Comparison of ENCODE assay signal across 8 cellular contexts in the genomic region with DNA sequence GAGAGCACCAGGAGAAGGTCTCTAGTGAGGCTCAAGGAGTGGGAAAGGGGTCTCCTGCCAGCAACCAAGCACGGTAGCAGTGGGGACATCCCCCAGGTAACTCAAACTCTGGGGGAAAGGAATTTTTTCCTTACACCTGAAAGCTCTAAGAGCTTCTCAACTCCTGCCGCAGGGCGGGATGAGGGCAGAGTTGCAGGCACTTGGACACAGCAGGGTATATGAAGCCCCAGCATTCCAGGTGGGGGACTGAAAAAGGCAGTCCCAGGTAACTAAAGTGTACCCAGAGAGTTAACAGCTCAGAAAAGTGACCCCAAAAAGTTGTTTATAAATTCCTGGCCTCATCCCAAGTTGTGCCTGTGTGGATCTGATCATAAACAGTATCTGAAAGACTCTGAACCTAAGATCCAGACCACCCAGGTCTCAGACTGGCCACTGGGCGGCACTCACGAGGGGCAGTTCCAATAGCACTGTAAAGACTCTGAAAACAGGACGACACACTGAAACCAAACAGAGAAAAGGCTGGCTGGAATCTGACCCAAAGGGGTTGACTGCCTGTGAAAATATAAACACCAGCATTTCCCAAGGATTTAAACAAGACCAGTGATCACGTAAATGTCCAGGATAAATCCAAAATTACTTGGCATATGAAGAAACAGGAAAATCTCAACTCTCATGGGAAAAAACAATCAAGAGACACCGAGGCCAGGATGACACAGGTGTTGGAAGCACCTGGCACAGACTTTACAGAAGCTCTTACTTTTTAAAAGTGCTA. TPM values are rescaled to one million over a fixed set of nuclear protein-coding genes. Genes with fewer than 3 reads are reported as not detected.
DNase-seq lines count a peak whose midpoint lies in the region; ATAC-seq and TF ChIP-seq lines count a peak whose summit lies in the region.

No MANE protein-coding gene starts in this region.

- H3K9me3 Mint-ChIP-seq in endodermal cell, result no peaks in the 10 kb centered on the region

- ATAC-seq in HCT116 (peak; percentile 98), HG03342 (IDR thresholded peaks at IDR 0.05; ENCODE audit: unreplicated experiment) (no peak), GM18907 (IDR thresholded peaks at IDR 0.05; ENCODE audit: unreplicated experiment) (no peak)

- H3K4me2 ChIP-seq in HCT116 (ENCODE audit: low read length) (peak overlapping the region; percentile 62), mesendoderm (ENCODE audit: low read length) (no peak overlapping the region)

- no peaks in the 10 kb centered on the region for H3K79me1 ChIP-seq in mesendoderm (ENCODE audit: low read length)

- POLR2A ChIA-PET in HCT116 (lab: Charles Lee), result interaction anchor here (0.8 kb wide), 1 partner anchor 9 kb away, joined by 5 read pairs; no protein-coding TSS in a partner anchor

- H3K4me3 Mint-ChIP-seq in endodermal cell, result no peak overlapping the region

- 54 to 67% methylated on average over 6 to 8 of the region's 8 CpGs for WGBS in endodermal cell (ENCODE audit: insufficient coverage in 1 of 2, insufficient read length in 1 of 2), 2 experiments
- no CpG with 5 or more reads among the region's 8 CpGs for WGBS in mesendoderm (ENCODE audit: extremely low coverage, insufficient coverage, low lambda C conversion rate)

- TF ChIP-seq CTCF in HCT116 (IDR thresholded peaks at IDR 0.05 in 2 of 3, conservative IDR thresholded peaks at IDR 0.05 in 1 of 3; ENCODE audit: borderline replicate concordance in 1 of 3, insufficient read depth in 1 of 3, low read depth in 2 of 3, low read length in 2 of 3) (peak; percentile 57 to 91 (median 90); a peak in 5 of 6 replicates), endodermal cell (conservative IDR thresholded peaks at IDR 0.05) (peak; percentile 90)

- RAD21 ChIA-PET in HCT116 (lab: Charles Lee; ENCODE audit: low non-redundant PET in 1 of 2, low total read pairs in 2 of 2, uncharacterized antibody in 2 of 2, unreplicated experiment in 2 of 2), result no interaction called here

- no TSS peak for BruUV-seq in HCT116 (replicated peaks; lab: Mats Ljungman, UMichigan)

- H3K9me3 ChIP-seq in HCT116 (ENCODE audit: control insufficient read depth in 1 of 2, insufficient read depth in 1 of 2, low read depth in 1 of 2, low read length in 2 of 2) (no peaks in the 10 kb centered on the region), endodermal cell (ENCODE audit: control insufficient read depth, low read length) (no peaks in the 10 kb centered on the region)

- intact Hi-C loops in HCT116 (cut with micrococcal nuclease), result loop anchor here (2.0 kb wide), 1 partner anchor 35 kb away; no protein-coding TSS in a partner anchor

- no peaks in the 10 kb centered on the region for H3K27me3 Mint-ChIP-seq in endodermal cell (ENCODE audit: insufficient read depth)

- H3K27me3 ChIP-seq in HCT116 (ENCODE audit: insufficient read depth, low read length), result no peaks in the 10 kb centered on the region
- H3K27me3 ChIP-seq in endodermal cell (ENCODE audit: control insufficient read depth, insufficient read depth, low read length, poor library complexity, severe bottlenecking), result no peaks in the 10 kb centered on the region
- no peaks in the 10 kb centered on the region for H3K27me3 ChIP-seq in mesendoderm (ENCODE audit: insufficient read depth, low read length, poor library complexity)

- H3K9ac ChIP-seq in HCT116 (ENCODE audit: low read length) (peak overlapping the region; percentile 34), endodermal cell (ENCODE audit: extremely low read depth, low read length, poor library complexity, severe bottlenecking) (no peak overlapping the region), mesendoderm (ENCODE audit: low read length) (no peak overlapping the region)

- DNase-seq in CD1c-positive myeloid dendritic cell (ENCODE audit: extremely low spot score) (peak; percentile 45), HCT116 (ENCODE audit: low read depth, low spot score) (peak; percentile 59), RKO (ENCODE audit: low spot score) (peak; percentile 56), endodermal cell (peak; percentile 88), mesendoderm (peak; percentile 73), NK-92 (lab: John Stamatoyannopoulos, UW; ENCODE audit: unreplicated experiment) (no peak)

- no peak overlapping the region for H4K5ac ChIP-seq in mesendoderm (ENCODE audit: low read length)

- H3K4me1 ChIP-seq in HCT116 (ENCODE audit: control insufficient read depth in 1 of 2, insufficient read depth in 2 of 2, low read length in 2 of 2) (peaks cover 13 to 24% of the 10 kb centered on the region in 2 experiments; a peak in 3 of 4 replicates), endodermal cell (ENCODE audit: control insufficient read depth, insufficient read depth, low read length) (no peaks in the 10 kb centered on the region), mesendoderm (ENCODE audit: control insufficient read depth, low read depth, low read length) (no peaks in the 10 kb centered on the region)

- peak; percentile 58 for TF ChIP-seq RAD21 in HCT116 (IDR thresholded peaks at IDR 0.05; ENCODE audit: low read depth)

- no peaks in the 10 kb centered on the region for H3K36me3 Mint-ChIP-seq in endodermal cell (ENCODE audit: low read depth)

- H2BK15ac ChIP-seq in mesendoderm (replicated peaks; ENCODE audit: low read depth), result no peak overlapping the region

- CTCF ChIA-PET in HCT116 (lab: Charles Lee), result interaction anchor here (0.8 to 1.2 kb wide), 3 partner anchors 10 to 34 kb away, joined by 3 to 4 read pairs (median 4); no protein-coding TSS in a partner anchor

- H4K20me1 ChIP-seq in HCT116 (ENCODE audit: insufficient read depth), result no peaks in the 10 kb centered on the region

- H3K79me2 ChIP-seq in HCT116 (ENCODE audit: insufficient read depth, low read length), result no peaks in the 10 kb centered on the region
- no peaks in the 10 kb centered on the region for H3K79me2 ChIP-seq in mesendoderm (ENCODE audit: control insufficient read depth, insufficient read depth, low read length)

- no peak overlapping the region for H3K18ac ChIP-seq in mesendoderm (ENCODE audit: low read length)

- H2BK120ac ChIP-seq in mesendoderm (ENCODE audit: low read depth, low read length), result no peak overlapping the region

- H2AK5ac ChIP-seq in mesendoderm (ENCODE audit: low read length), result no peak overlapping the region

- H4K8ac ChIP-seq in mesendoderm (ENCODE audit: low read depth, low read length), result no peak overlapping the region

- H3K56ac ChIP-seq in mesendoderm (ENCODE audit: low read length), result no peak overlapping the region

- H2AFZ ChIP-seq in HCT116 (ENCODE audit: low read depth, low read length, poor library complexity, severe bottlenecking), result peak overlapping the region; percentile 86

- H3K4me3 ChIP-seq in HCT116 (replicated peaks in 1 of 2; ENCODE audit: low read depth in 1 of 2, low read length in 2 of 2) (no peak overlapping the region; a peak in 1 of 4 replicates), endodermal cell (ENCODE audit: low read length) (no peak overlapping the region), mesendoderm (ENCODE audit: low read length) (no peak overlapping the region)

- TF ChIP-seq POLR2A in HCT116 (IDR thresholded peaks at IDR 0.05; ENCODE audit: borderline replicate concordance, extremely low read depth, insufficient read depth, insufficient read length), result no peak

- no peak overlapping the region for H2BK5ac ChIP-seq in mesendoderm (ENCODE audit: low read length)

- no peak overlapping the region for H3K23ac ChIP-seq in mesendoderm (ENCODE audit: low read length)

- H3K4me1 Mint-ChIP-seq in endodermal cell, result no peaks in the 10 kb centered on the region

- no peaks in the 10 kb centered on the region for H3K36me3 ChIP-seq in HCT116 (ENCODE audit: control insufficient read depth in 1 of 2, insufficient read depth in 2 of 2, low read length in 2 of 2)
- H3K36me3 ChIP-seq in endodermal cell (ENCODE audit: control insufficient read depth, insufficient read depth, low read length), result no peaks in the 10 kb centered on the region
- no peaks in the 10 kb centered on the region for H3K36me3 ChIP-seq in mesendoderm (ENCODE audit: control insufficient read depth, insufficient read depth, low read length)

- H3K4ac ChIP-seq in mesendoderm (ENCODE audit: low read depth, low read length), result peak overlapping the region; percentile 46

- peak overlapping the region; percentile 67 for H3K27ac Mint-ChIP-seq in endodermal cell

- H3K9me2 ChIP-seq in HCT116 (ENCODE audit: insufficient read depth), result no peaks in the 10 kb centered on the region

- H3K27ac ChIP-seq in HCT116 (ENCODE audit: low read depth, low read length), result peak overlapping the region; percentile 59
- H3K27ac ChIP-seq in endodermal cell (ENCODE audit: low read depth, low read length), result no peak overlapping the region
- H3K27ac ChIP-seq in mesendoderm (ENCODE audit: low read depth, low read length), result no peak overlapping the region

RNA-seq across cellular contexts. Expression of a gene that starts 47.5 kb away (rescaled TPM):
- 0.59 TPM for total RNA-seq in HCT116 (2021; ENCODE audit: unreplicated experiment)
- 0.47 and 0.56 TPM in 2 replicates for polyA plus RNA-seq in HCT116 (2012)
- total RNA-seq in endodermal cell, result 1 to 10 TPM; 1.7 to 1.9 TPM
- polyA plus RNA-seq in endodermal cell (2013, experiment 1 of 2), result 0.96 TPM
- polyA plus RNA-seq in endodermal cell (2013, experiment 2 of 2), result 0.87 TPM
- 1.2 TPM for polyA plus RNA-seq in mesendoderm (2013, experiment 1 of 2)
- polyA plus RNA-seq in mesendoderm (2013, experiment 2 of 2), result 1.1 TPM

RNA-seq across cellular contexts. Expression of a gene that starts 47.6 kb away (rescaled TPM):
- total RNA-seq in HCT116 (2021; ENCODE audit: unreplicated experiment), result 55.9 TPM
- 17.9 and 21.4 TPM in 2 replicates for polyA plus RNA-seq in HCT116 (2012)
- 10 to 100 TPM; 44.1 to 46.0 TPM for total RNA-seq in endodermal cell
- polyA plus RNA-seq in endodermal cell (2013, experiment 1 of 2), result 33.6 TPM
- 32.3 TPM for polyA plus RNA-seq in endodermal cell (2013, experiment 2 of 2)
- 67.8 TPM for polyA plus RNA-seq in mesendoderm (2013, experiment 1 of 2)
- 67.4 TPM for polyA plus RNA-seq in mesendoderm (2013, experiment 2 of 2)
